27 cellular contexts compared by ENCODE assay signal in the genomic region with DNA sequence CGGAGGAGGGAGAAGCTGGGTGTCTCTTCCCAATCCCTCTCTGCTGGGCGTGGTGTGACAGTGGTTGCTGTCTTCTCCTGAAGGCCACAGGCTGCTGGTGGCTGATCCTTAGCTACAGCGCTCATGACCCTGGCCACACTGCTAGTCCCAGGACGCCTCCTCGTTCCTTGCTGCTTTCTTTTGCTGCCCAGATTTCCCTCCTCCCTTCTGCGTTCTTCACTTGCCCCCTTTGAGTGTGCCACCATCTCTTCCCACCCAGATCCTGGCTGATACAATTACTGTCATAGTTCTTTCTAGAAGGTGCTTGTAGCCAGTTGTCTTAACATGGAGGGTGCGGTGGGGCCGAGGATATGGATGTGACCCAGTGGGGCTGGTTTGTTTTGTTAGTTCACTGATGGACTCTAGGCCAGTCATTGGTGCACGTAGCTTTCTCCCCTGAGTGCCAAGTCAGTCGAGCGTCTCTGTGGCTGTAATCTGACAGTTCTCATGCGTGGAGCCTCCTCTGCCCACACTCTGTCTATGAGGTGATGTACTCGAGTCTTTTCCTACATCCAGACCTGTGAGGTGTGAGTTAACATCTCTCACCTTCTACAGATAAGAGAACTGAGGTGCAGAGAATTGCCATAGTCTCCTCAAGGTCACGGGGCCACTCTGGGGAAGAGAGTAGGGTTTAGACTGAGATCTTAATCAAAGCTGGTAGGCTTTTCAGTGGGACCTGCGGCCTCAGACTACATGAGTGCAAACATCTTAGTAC.
A peak's percentile ranks its signal among the peaks of the same experiment; 100 is the strongest.
DNase-seq lines count a peak whose midpoint lies in the region; ATAC-seq and TF ChIP-seq lines count a peak whose summit lies in the region.
"Had no signal": no experiment of that assay in that cellular context is flagged by ENCODE, and none has a peak within 500 bp of the region (broad histone marks: within the 10 kb centered on the region; RNA-seq: fewer than 3 reads in every experiment).

No MANE protein-coding gene starts in this region.

- H3K18ac ChIP-seq in trophoblast cell (ENCODE audit: low read length), result peak overlapping the region; percentile 73

- H4K8ac ChIP-seq in trophoblast cell (ENCODE audit: low read depth, low read length), result peak overlapping the region; percentile 66

- no peak overlapping the region for H3K4me3 ChIP-seq in trophoblast cell (ENCODE audit: low read depth, low read length)
- no peak overlapping the region for H3K4me3 ChIP-seq in body of pancreas
- H3K4me3 ChIP-seq: colonic mucosa, neural progenitor cell, PC-9, tibial artery had no signal

- peak overlapping the region; percentile 57 for H3K4ac ChIP-seq in trophoblast cell (ENCODE audit: low read depth, low read length)

- H3K27ac ChIP-seq in C4-2B (peak overlapping the region; percentile 7), trophoblast cell (ENCODE audit: low read depth, low read length) (peak overlapping the region; percentile 87), body of pancreas (no peak overlapping the region)
- H3K27ac ChIP-seq: colonic mucosa, KMS-11, neural progenitor cell, tibial artery had no signal

- no peak overlapping the region for H3K9ac ChIP-seq in trophoblast cell (ENCODE audit: low read length)
- H3K9ac ChIP-seq: KMS-11, neural progenitor cell had no signal

- peak overlapping the region; percentile 97 for H2BK120ac ChIP-seq in trophoblast cell (ENCODE audit: insufficient read depth, low read length, poor library complexity)

- DNase-seq in D341Med (ENCODE audit: low spot score), result peak; percentile 10
- DNase-seq in effector memory CD8-positive, alpha-beta T cell, result no peak
- no peak for DNase-seq in trophoblast cell
- DNase-seq in body of pancreas, result no peak
- no peak for DNase-seq in EL
- DNase-seq: activated CD4-positive, CD25-positive, alpha-beta regulatory T cell treated with anti-CD3 and anti-CD28 coated beads, Interleukin-2, amount 50 U/mL, for 72 hours; C1 segment of cervical spinal cord; colonic mucosa; DMS79; effector CD8-positive, alpha-beta T cell; GDM1; hypothalamus; MM.1S; NCI-H1105 treated with DMSO at 0.1 percent for 48 hours; NCI-H187 treated with DMSO at 0.1 percent for 48 hours; NCI-H526; right cardiac atrium had no signal

- TF ChIP-seq CTCF in C4-2B (conservative IDR thresholded peaks at IDR 0.05) (no peak), body of pancreas (IDR thresholded peaks at IDR 0.05) (no peak)

- H2BK12ac ChIP-seq in trophoblast cell (ENCODE audit: low read length), result peak overlapping the region; percentile 98

- H3K4me1 Mint-ChIP-seq in effector memory CD8-positive, alpha-beta T cell (ENCODE audit: low read depth in 2 of 2), result peaks cover 0 to 18% of the 10 kb centered on the region in 2 donors

- H3K4me1 ChIP-seq in trophoblast cell (ENCODE audit: control insufficient read depth in 1 of 2, insufficient read depth in 2 of 2, low read length in 2 of 2) (peaks cover 33 to 37% of the 10 kb centered on the region in 2 experiments), body of pancreas (peaks cover under 1% of the 10 kb centered on the region)
- H3K4me1 ChIP-seq: colonic mucosa, tibial artery had no signal

- peak; percentile 80 for ATAC-seq in effector memory CD8-positive, alpha-beta T cell (replicated peaks)
- no peak for ATAC-seq in body of pancreas
- no peak for ATAC-seq in GM18519 (IDR thresholded peaks at IDR 0.05; ENCODE audit: low FRiP score, unreplicated experiment)
- ATAC-seq: left lobe of liver, Right ventricle myocardium inferior had no signal

- H3K36me3 ChIP-seq in trophoblast cell (ENCODE audit: control insufficient read depth in 1 of 2, insufficient read depth in 2 of 2, low read length in 2 of 2) (no peaks in the 10 kb centered on the region), body of pancreas (replicated peaks in 1 of 2; ENCODE audit: insufficient read depth in 1 of 2, low read depth in 2 of 2) (no peaks in the 10 kb centered on the region)
- H3K36me3 ChIP-seq: colonic mucosa, neural progenitor cell, tibial artery had no signal

- H3K23ac ChIP-seq in trophoblast cell (ENCODE audit: low read length), result no peak overlapping the region

- intact Hi-C loops in body of pancreas (cut with DNase I), result no loop called here

- peak overlapping the region; percentile 73 for H3K14ac ChIP-seq in trophoblast cell (ENCODE audit: low read length)

- H3K9me3 ChIP-seq in trophoblast cell (ENCODE audit: insufficient read depth, low read depth, low read length) (no peaks in the 10 kb centered on the region), body of pancreas (no peaks in the 10 kb centered on the region)
- H3K9me3 ChIP-seq: colonic mucosa, tibial artery had no signal

- H3K9me3 Mint-ChIP-seq in effector memory CD8-positive, alpha-beta T cell, result no peaks in the 10 kb centered on the region
- H3K9me3 Mint-ChIP-seq: activated naive CD4-positive, alpha-beta T cell treated with anti-CD3 and anti-CD28 coated beads, Interleukin-2, amount 50 U/mL, for 24 hours; activated T-helper 2 cell treated with anti-CD3 and anti-CD28 coated beads, Interferon-gamma antibody, Interleukin-2, Interleukin-4, amounts not matched to agents 10 μg/mL and 5 μg/mL and 100 μg/mL, durations not matched to agents 14 hours and 24 hours and 36 hours had no signal

- no peaks in the 10 kb centered on the region for H3K27me3 Mint-ChIP-seq in effector memory CD8-positive, alpha-beta T cell

- no peaks in the 10 kb centered on the region for H3K36me3 Mint-ChIP-seq in effector memory CD8-positive, alpha-beta T cell (ENCODE audit: insufficient read depth)
- H3K36me3 Mint-ChIP-seq: neural progenitor cell had no signal

- H3K79me1 ChIP-seq in trophoblast cell (ENCODE audit: low read length), result peaks cover 45% of the 10 kb centered on the region

- H4K91ac ChIP-seq in trophoblast cell (ENCODE audit: low read depth, low read length), result peak overlapping the region; percentile 97

- peak overlapping the region; percentile 90 for H2BK5ac ChIP-seq in trophoblast cell (ENCODE audit: low read depth, low read length, poor library complexity)

- TF ChIP-seq POLR2A in body of pancreas (IDR thresholded peaks at IDR 0.05), result no peak

- peaks cover 6% of the 10 kb centered on the region for H3K79me2 ChIP-seq in trophoblast cell (ENCODE audit: control insufficient read depth, insufficient read depth, low read length, poor library complexity)

- peak overlapping the region; percentile 22 for H3K4me2 ChIP-seq in trophoblast cell (ENCODE audit: low read length)
- H3K4me2 ChIP-seq: KMS-11, neural progenitor cell had no signal

- H3K27ac Mint-ChIP-seq in effector memory CD8-positive, alpha-beta T cell, result peak overlapping the region in 1 of 2 donors; percentile 1
- H3K27ac Mint-ChIP-seq: activated naive CD4-positive, alpha-beta T cell treated with anti-CD3 and anti-CD28 coated beads, Interleukin-2, amount 50 U/mL, for 24 hours; activated T-helper 2 cell treated with anti-CD3 and anti-CD28 coated beads, Interferon-gamma antibody, Interleukin-2, Interleukin-4, amounts not matched to agents 10 μg/mL and 5 μg/mL and 100 μg/mL, durations not matched to agents 14 hours and 24 hours and 36 hours; neural progenitor cell had no signal

- H2AK5ac ChIP-seq in trophoblast cell (ENCODE audit: low read length), result peak overlapping the region; percentile 94

- no CpG with 5 or more reads among the region's 15 CpGs for WGBS in trophoblast cell (ENCODE audit: extremely low coverage, insufficient coverage, insufficient read length)
- 79% methylated on average over 15 of the region's 15 CpGs for WGBS in body of pancreas, 2 donors

- no peaks in the 10 kb centered on the region for H3K27me3 ChIP-seq in trophoblast cell (ENCODE audit: insufficient read depth, low read length)
- H3K27me3 ChIP-seq in body of pancreas, result no peaks in the 10 kb centered on the region
- H3K27me3 ChIP-seq: colonic mucosa, neural progenitor cell, tibial artery had no signal

- H3K4me3 Mint-ChIP-seq in effector memory CD8-positive, alpha-beta T cell, result peak overlapping the region in 1 of 2 donors; percentile 0
- H3K4me3 Mint-ChIP-seq: activated naive CD4-positive, alpha-beta T cell treated with anti-CD3 and anti-CD28 coated beads, Interleukin-2, amount 50 U/mL, for 24 hours; neural progenitor cell had no signal

- H2AFZ ChIP-seq in trophoblast cell (ENCODE audit: insufficient read depth, low read length, poor library complexity), result peak overlapping the region; percentile 12
- H2AFZ ChIP-seq: neural progenitor cell, PC-9 had no signal

- no peak overlapping the region for H4K12ac ChIP-seq in trophoblast cell (ENCODE audit: low read depth, low read length)

Comparison
In these comparisons a context has a peak if more than half of its experiments do, and no peak if none do; other contexts are left out.
1. H3K27ac ChIP-seq: peak in C4-2B (single experiment) and trophoblast cell (single experiment); none in body of pancreas (0 of 4).